ENCODE assay signal across 15 cellular contexts in the genomic region with DNA sequence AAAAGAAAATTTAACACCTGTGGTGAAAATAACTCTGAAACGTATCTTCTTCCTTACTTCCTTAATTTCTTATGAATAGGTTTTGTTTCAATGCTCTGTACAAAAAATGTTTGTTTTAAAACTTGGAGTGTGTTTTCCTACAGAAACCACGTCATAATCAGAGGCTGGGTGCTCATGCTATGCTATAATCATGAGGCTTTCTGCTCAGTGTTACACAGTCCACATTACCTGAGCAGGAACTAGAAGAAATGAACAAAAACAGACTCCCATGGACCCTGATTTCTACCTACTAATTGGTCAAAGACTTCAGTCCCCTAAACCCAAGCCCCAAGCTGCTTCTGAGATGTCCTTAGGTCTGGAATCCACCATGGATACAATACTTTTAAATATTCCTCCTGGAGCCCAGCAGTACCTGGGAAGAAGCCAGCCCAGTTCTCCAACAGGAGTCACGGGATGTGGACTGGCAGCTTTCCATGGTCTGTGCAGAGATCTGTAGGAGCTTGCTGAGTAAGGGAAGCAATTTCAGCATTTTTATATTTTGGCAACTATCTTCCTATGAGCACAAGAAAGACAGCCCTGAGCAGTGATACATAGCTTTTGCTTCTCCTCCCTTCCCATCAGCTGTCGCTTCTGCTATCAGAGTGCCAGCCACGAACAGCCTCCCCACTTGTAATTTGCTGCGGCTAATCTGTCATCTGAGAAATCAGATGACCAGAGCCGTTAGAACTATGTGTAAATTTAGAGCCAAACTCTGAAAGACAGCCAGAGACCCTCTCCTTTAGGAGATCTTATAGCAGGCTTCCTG.
DNase-seq lines count a peak whose midpoint lies in the region; ATAC-seq and TF ChIP-seq lines count a peak whose summit lies in the region.
"Had no signal": no experiment of that assay in that cellular context is flagged by ENCODE, and none has a peak within 500 bp of the region (broad histone marks: within the 10 kb centered on the region; RNA-seq: fewer than 3 reads in every experiment).

No MANE protein-coding gene starts in this region.

- DNase-seq in NCI-H2081 (lab: John Stamatoyannopoulos, UW) (peak; percentile 31 to 68), NCI-H2081 treated with DMSO at 0.1 percent for 48 hours (lab: John Stamatoyannopoulos, UW) (no peak), epithelial cell of proximal tubule (ENCODE audit: low read depth) (no peak), myocyte (ENCODE audit: low read depth) (peak; percentile 0), uterus (peak; percentile 13 to 44), AG20443 (ENCODE audit: low spot score) (no peak)
- no peak for DNase-seq in activated CD4-positive, alpha-beta T cell treated with anti-CD3 and anti-CD28 coated beads for 48 hours
- DNase-seq: 8988T; activated CD4-positive, CD25-positive, alpha-beta regulatory T cell; CD8-positive, alpha-beta T cell; GF-D8; stimulated activated CD4-positive, alpha-beta T cell treated with anti-CD3 and anti-CD28 coated beads, Interleukin-2, amount 100 ng/mL, for 48 hours; T-cell had no signal

- H3K9me3 ChIP-seq in uterus (no peaks in the 10 kb centered on the region), gastroesophageal sphincter (no peaks in the 10 kb centered on the region)

- no peaks in the 10 kb centered on the region for H3K27me3 ChIP-seq in uterus
- no peaks in the 10 kb centered on the region for H3K27me3 ChIP-seq in gastroesophageal sphincter

- TF ChIP-seq EP300 in gastroesophageal sphincter (IDR thresholded peaks at IDR 0.05): no peak

- no peak for TF ChIP-seq POLR2A in uterus (IDR thresholded peaks at IDR 0.05)
- no peak for TF ChIP-seq POLR2A in gastroesophageal sphincter (IDR thresholded peaks at IDR 0.05)

- intact Hi-C loops in uterus (cut with DNase I; ENCODE audit: low total_unique reads): no loop called here

- no peak for ATAC-seq in gastroesophageal sphincter
- ATAC-seq: CD8-positive, alpha-beta T cell; Panc1; T-cell had no signal

- H3K4me1 ChIP-seq in uterus (no peaks in the 10 kb centered on the region), gastroesophageal sphincter (peaks cover 0 to 7% (median 0%) of the 10 kb centered on the region in 3 donors)

- H3K27ac ChIP-seq in uterus: no peak overlapping the region
- H3K27ac ChIP-seq in gastroesophageal sphincter: no peak overlapping the region

- TF ChIP-seq CTCF in epithelial cell of proximal tubule (conservative IDR thresholded peaks at IDR 0.05; ENCODE audit: low read depth, low read length) (no peak), uterus (IDR thresholded peaks at IDR 0.05) (no peak), gastroesophageal sphincter (IDR thresholded peaks at IDR 0.05) (no peak)

- H3K4me3 ChIP-seq in epithelial cell of proximal tubule (ENCODE audit: low read depth, low read length) (peak overlapping the region; percentile 5), uterus (no peak overlapping the region), gastroesophageal sphincter (no peak overlapping the region)

- H3K36me3 ChIP-seq in uterus (no peaks in the 10 kb centered on the region), gastroesophageal sphincter (no peaks in the 10 kb centered on the region)

- 13 to 14% methylated on average over 3 to 6 of the region's 7 CpGs for WGBS in gastroesophageal sphincter (ENCODE audit: low coverage in 1 of 2), 2 donors

Comparison
In these comparisons a context has a peak if more than half of its experiments do, and no peak if none do; other contexts are left out.
1. DNase-seq: peak in NCI-H2081 (2 of 2), myocyte (single experiment) and uterus (2 of 2); none in NCI-H2081 treated with DMSO at 0.1 percent for 48 hours (single experiment), epithelial cell of proximal tubule (single experiment), activated CD4-positive, alpha-beta T cell treated with anti-CD3 and anti-CD28 coated beads for 48 hours (single experiment) and AG20443 (single experiment).